16 cellular contexts compared by ENCODE assay signal in the genomic region with DNA sequence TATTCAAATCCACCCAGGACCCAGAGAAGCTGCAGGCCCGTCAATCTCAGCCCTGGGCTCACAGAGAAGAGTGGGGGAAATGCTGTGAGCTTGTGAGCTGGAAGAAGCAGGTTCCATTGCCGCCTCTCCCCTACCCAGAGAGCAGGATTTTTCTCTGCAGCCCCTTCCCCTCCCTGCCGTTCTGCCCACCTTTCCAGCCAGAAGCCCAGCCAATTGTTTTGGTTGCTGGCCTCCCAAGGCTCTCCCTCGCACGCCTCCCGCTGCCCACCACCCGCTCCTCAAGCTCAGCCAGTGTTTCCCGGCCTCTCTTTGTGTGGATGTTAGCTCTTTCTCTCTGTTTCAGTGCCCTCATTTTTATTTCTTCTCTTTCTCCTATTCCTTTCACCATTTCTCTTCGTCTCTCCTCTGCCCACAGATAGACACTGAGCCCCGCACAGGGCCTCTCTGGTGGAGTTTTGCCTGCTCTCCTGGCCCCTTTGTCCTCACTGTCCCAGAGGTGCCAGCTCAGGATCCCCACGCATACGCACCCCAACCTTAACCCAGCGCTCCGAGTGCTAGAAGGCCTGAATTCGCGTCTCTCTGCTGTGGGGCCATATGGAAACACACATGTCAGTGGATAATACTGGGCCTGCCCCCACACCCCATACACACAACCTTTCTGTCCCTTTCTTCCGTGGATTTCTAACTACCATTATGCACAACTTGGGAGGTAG.
"Had no signal": no experiment of that assay in that cellular context is flagged by ENCODE, and none has a peak within 500 bp of the region (broad histone marks: within the 10 kb centered on the region; RNA-seq: fewer than 3 reads in every experiment).

No MANE protein-coding gene starts in this region.

- H3K36me3 Mint-ChIP-seq: activated naive CD4-positive, alpha-beta T cell treated with anti-CD3 and anti-CD28 coated beads, Interleukin-2, amount 10 ng/mL, durations not matched to agents 7 days and 5 days; naive thymus-derived CD8-positive, alpha-beta T cell had no signal

- DNase-seq: activated CD4-positive, alpha-beta T cell treated with anti-CD3 and anti-CD28 coated beads, Interleukin-2, amount 50 U/mL, for 1 hour; activated CD4-positive, CD25-positive, alpha-beta regulatory T cell treated with anti-CD3 and anti-CD28 coated beads, Interleukin-2, amount 50 U/mL, for 72 hours; activated CD8-positive, alpha-beta memory T cell treated with anti-CD3 and anti-CD28 coated beads, Interleukin-2, amount 50 U/mL, for 4 hours; activated effector memory CD4-positive, alpha-beta T cell treated with Interleukin-2 at 50 U/mL for 16 hours; activated naive CD4-positive, alpha-beta T cell treated with anti-CD3 and anti-CD28 coated beads, Interleukin-2, amount 10 ng/mL, durations not matched to agents 7 days and 5 days; activated T-cell treated with anti-CD3 and anti-CD28 coated beads, Interleukin-2, amount 50 U/mL, for 4 hours; effector CD4-positive, alpha-beta T cell; heart right ventricle; immature natural killer cell; mesendoderm; naive thymus-derived CD8-positive, alpha-beta T cell; stimulated activated naive B cell treated with anti-CD40 and anti-IgM and Interleukin-4, amounts not matched to agents 10 μg/mL and 1 μg/mL and 100 μg/mL, for 72 hours; T-helper 1 cell; T1000 had no signal

- H3K9me3 ChIP-seq: gastroesophageal sphincter, heart right ventricle had no signal

- H3K27me3 ChIP-seq: gastroesophageal sphincter had no signal

- H3K9me3 Mint-ChIP-seq: activated naive CD4-positive, alpha-beta T cell treated with anti-CD3 and anti-CD28 coated beads, Interleukin-2, amount 10 ng/mL, durations not matched to agents 7 days and 5 days; activated T-cell treated with anti-CD3 and anti-CD28 coated beads, Interleukin-2, amount 50 U/mL, for 4 hours; central memory CD8-positive, alpha-beta T cell; immature natural killer cell; naive thymus-derived CD8-positive, alpha-beta T cell; stimulated activated naive B cell treated with anti-CD40 and anti-IgM and Interleukin-4, amounts not matched to agents 10 μg/mL and 1 μg/mL and 100 μg/mL, for 72 hours had no signal

- H3K4me1 ChIP-seq: heart right ventricle had no signal

- H3K4me1 Mint-ChIP-seq: activated naive CD4-positive, alpha-beta T cell treated with anti-CD3 and anti-CD28 coated beads, Interleukin-2, amount 10 ng/mL, durations not matched to agents 7 days and 5 days; central memory CD8-positive, alpha-beta T cell; immature natural killer cell; stimulated activated naive B cell treated with anti-CD40 and anti-IgM and Interleukin-4, amounts not matched to agents 10 μg/mL and 1 μg/mL and 100 μg/mL, for 72 hours had no signal

- H3K4me3 ChIP-seq: gastroesophageal sphincter, heart right ventricle had no signal

- H3K27ac Mint-ChIP-seq: activated naive CD4-positive, alpha-beta T cell treated with anti-CD3 and anti-CD28 coated beads, Interleukin-2, amount 10 ng/mL, durations not matched to agents 7 days and 5 days; immature natural killer cell; stimulated activated naive B cell treated with anti-CD40 and anti-IgM and Interleukin-4, amounts not matched to agents 10 μg/mL and 1 μg/mL and 100 μg/mL, for 72 hours had no signal

- H3K4me3 Mint-ChIP-seq: activated naive CD4-positive, alpha-beta T cell treated with anti-CD3 and anti-CD28 coated beads, Interleukin-2, amount 10 ng/mL, durations not matched to agents 7 days and 5 days; activated T-cell treated with anti-CD3 and anti-CD28 coated beads, Interleukin-2, amount 50 U/mL, for 4 hours; central memory CD8-positive, alpha-beta T cell; immature natural killer cell; naive thymus-derived CD8-positive, alpha-beta T cell; stimulated activated naive B cell treated with anti-CD40 and anti-IgM and Interleukin-4, amounts not matched to agents 10 μg/mL and 1 μg/mL and 100 μg/mL, for 72 hours had no signal

- H3K27ac ChIP-seq: gastroesophageal sphincter, heart right ventricle had no signal

- H3K36me3 ChIP-seq: heart right ventricle had no signal
